ENCODE assay signal across 1 cellular context in genomic region chr1:167708940-167709389, GRCh38.
TF ChIP-seq lines count a peak whose summit lies in the region.

No MANE protein-coding gene starts in this region.

TF ChIP-seq in GM23338, 12 proteins besides CTCF, POLR2A, EP300 and RAD21 (continued from another document):
- TF ChIP-seq, protein P1, sequence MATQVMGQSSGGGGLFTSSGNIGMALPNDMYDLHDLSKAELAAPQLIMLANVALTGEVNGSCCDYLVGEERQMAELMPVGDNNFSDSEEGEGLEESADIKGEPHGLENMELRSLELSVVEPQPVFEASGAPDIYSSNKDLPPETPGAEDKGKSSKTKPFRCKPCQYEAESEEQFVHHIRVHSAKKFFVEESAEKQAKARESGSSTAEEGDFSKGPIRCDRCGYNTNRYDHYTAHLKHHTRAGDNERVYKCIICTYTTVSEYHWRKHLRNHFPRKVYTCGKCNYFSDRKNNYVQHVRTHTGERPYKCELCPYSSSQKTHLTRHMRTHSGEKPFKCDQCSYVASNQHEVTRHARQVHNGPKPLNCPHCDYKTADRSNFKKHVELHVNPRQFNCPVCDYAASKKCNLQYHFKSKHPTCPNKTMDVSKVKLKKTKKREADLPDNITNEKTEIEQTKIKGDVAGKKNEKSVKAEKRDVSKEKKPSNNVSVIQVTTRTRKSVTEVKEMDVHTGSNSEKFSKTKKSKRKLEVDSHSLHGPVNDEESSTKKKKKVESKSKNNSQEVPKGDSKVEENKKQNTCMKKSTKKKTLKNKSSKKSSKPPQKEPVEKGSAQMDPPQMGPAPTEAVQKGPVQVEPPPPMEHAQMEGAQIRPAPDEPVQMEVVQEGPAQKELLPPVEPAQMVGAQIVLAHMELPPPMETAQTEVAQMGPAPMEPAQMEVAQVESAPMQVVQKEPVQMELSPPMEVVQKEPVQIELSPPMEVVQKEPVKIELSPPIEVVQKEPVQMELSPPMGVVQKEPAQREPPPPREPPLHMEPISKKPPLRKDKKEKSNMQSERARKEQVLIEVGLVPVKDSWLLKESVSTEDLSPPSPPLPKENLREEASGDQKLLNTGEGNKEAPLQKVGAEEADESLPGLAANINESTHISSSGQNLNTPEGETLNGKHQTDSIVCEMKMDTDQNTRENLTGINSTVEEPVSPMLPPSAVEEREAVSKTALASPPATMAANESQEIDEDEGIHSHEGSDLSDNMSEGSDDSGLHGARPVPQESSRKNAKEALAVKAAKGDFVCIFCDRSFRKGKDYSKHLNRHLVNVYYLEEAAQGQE (IDR thresholded peaks at IDR 0.05; ENCODE audit: unreplicated experiment): no peak
- TF ChIP-seq JUNB (IDR thresholded peaks at IDR 0.05; ENCODE audit: unreplicated experiment): no peak
- TF ChIP-seq EZH2phosphoT487 (IDR thresholded peaks at IDR 0.05; ENCODE audit: unreplicated experiment): no peak
- no peak for TF ChIP-seq POLR2AphosphoS5 (IDR thresholded peaks at IDR 0.05; ENCODE audit: low read depth)
- TF ChIP-seq EZH2 (IDR thresholded peaks at IDR 0.05; ENCODE audit: low read depth, unreplicated experiment): no peak
